1 cellular context compared by ENCODE assay signal in the genomic region with DNA sequence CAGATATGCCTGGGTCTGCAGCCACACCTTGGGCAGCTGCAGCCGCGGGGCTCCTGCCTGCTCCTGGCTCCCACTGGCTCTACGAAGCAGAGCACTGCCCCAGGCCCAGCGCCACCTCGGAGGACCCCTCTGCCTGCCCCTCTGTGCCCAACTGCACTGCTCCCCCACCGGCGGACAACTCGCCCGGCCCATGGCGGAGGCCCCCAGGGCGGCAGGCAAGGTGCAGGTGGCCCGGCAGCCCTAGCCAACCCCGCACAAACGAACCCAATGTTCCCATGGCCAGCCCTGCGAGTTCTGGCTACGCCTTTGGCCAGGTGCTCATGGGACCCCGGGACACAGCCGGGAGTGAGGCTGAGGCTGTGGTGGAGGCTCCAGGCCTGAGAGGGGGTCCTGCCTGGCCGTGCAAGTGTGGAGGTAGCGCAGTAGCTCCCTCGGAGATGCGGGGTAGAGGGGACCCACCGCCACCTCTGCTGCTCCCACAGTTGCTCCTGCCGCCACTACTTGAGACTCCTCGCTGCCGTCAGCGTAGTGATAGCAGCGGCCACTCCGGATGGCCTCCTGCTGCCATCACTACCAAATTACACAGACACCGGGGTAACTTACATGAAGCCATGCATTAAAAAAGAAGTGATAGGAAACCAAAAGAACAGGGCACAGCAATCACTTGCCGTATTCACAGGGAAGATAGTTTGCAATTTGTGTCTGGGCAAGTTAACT.
TF ChIP-seq lines count a peak whose summit lies in the region.

No MANE protein-coding gene starts in this region.

TF ChIP-seq in H1, 55 proteins besides CTCF, POLR2A, EP300 and RAD21:
- TF ChIP-seq CTBP2 (IDR thresholded peaks at IDR 0.05; ENCODE audit: borderline replicate concordance, insufficient read depth, insufficient read length, low read length): no peak
- TF ChIP-seq CREB1 (IDR thresholded peaks at IDR 0.05): no peak
- no peak for TF ChIP-seq CEBPB (IDR thresholded peaks at IDR 0.05; ENCODE audit: low read depth, low read length)
- TF ChIP-seq EZH2 (IDR thresholded peaks at IDR 0.05; ENCODE audit: low read depth, low read length, severe bottlenecking): no peak
- no peak for TF ChIP-seq SP1 (IDR thresholded peaks at IDR 0.05; ENCODE audit: low read depth, low read length)
- no peak for TF ChIP-seq SAP30 (IDR thresholded peaks at IDR 0.05; ENCODE audit: insufficient read depth, insufficient replicate concordance, low read length)
- no peak for TF ChIP-seq BACH1 (IDR thresholded peaks at IDR 0.05; ENCODE audit: low read length)
- no peak for TF ChIP-seq SRF (IDR thresholded peaks at IDR 0.05; ENCODE audit: low read depth, low read length)
- TF ChIP-seq YY1 (IDR thresholded peaks at IDR 0.05; ENCODE audit: low read depth, low read length): no peak
- no peak for TF ChIP-seq PHF8 (conservative IDR thresholded peaks at IDR 0.05; ENCODE audit: low read depth, low read length)
- TF ChIP-seq HDAC6 (IDR thresholded peaks at IDR 0.05; ENCODE audit: low read depth, low read length): no peak
- no peak for TF ChIP-seq SP4 (IDR thresholded peaks at IDR 0.05; ENCODE audit: low read length)
- TF ChIP-seq FOSL1 (IDR thresholded peaks at IDR 0.05; ENCODE audit: insufficient read depth, low read depth, low read length): no peak
